ENCODE assay signal across 14 cellular contexts in the genomic region with DNA sequence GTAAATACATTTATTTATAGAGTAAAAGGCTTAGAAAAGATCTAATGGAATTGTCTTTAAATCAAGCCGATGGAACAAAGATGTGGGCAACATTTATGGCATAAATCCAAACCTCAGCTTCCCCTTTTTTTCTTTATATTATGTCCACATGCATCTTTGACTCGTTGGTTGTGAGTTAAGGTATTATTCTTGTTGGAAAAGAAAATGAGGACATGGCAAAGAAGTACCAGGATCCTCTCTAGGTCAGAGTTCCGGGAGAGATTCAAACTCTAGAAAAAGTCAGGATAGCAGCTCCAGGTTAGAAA. TPM values are rescaled to one million over a fixed set of nuclear protein-coding genes. Genes with fewer than 3 reads are reported as not detected.
DNase-seq lines count a peak whose midpoint lies in the region; ATAC-seq and TF ChIP-seq lines count a peak whose summit lies in the region.
"Had no signal": no experiment of that assay in that cellular context is flagged by ENCODE, and none has a peak within 500 bp of the region (broad histone marks: within the 10 kb centered on the region; RNA-seq: fewer than 3 reads in every experiment).

No MANE protein-coding gene starts in this region.

- H3K9me3 Mint-ChIP-seq in endodermal cell, result no peaks in the 10 kb centered on the region
- no peaks in the 10 kb centered on the region for H3K9me3 Mint-ChIP-seq in activated CD8-positive, alpha-beta T cell treated with anti-CD3 and anti-CD28 coated beads, Interleukin-2, amount 10 ng/mL, durations not matched to agents 7 days and 5 days (ENCODE audit: insufficient read depth)
- no peaks in the 10 kb centered on the region for H3K9me3 Mint-ChIP-seq in activated CD8-positive, alpha-beta memory T cell treated with anti-CD3 and anti-CD28 coated beads, Interleukin-2, amount 10 ng/mL, durations not matched to agents 7 days and 5 days (ENCODE audit: low read depth)
- H3K9me3 Mint-ChIP-seq: CD4-positive, alpha-beta T cell; T-helper 2 cell treated with Interferon-gamma antibody and Interleukin-4, amounts not matched to agents 5 μg/mL and 100 μg/mL, for 36 hours had no signal

- TF ChIP-seq CTCF in endodermal cell (conservative IDR thresholded peaks at IDR 0.05), result no peak
- TF ChIP-seq CTCF in osteoblast (IDR thresholded peaks at IDR 0.05; ENCODE audit: extremely low read depth, low read depth, low read length), result no peak

- H3K27me3 Mint-ChIP-seq in endodermal cell (ENCODE audit: insufficient read depth), result peaks cover 5% of the 10 kb centered on the region
- H3K27me3 Mint-ChIP-seq in activated CD8-positive, alpha-beta T cell treated with anti-CD3 and anti-CD28 coated beads, Interleukin-2, amount 10 ng/mL, durations not matched to agents 7 days and 5 days (ENCODE audit: low read depth), result peaks cover 23% of the 10 kb centered on the region
- peaks cover 21% of the 10 kb centered on the region for H3K27me3 Mint-ChIP-seq in activated CD8-positive, alpha-beta memory T cell treated with anti-CD3 and anti-CD28 coated beads, Interleukin-2, amount 10 ng/mL, durations not matched to agents 7 days and 5 days

- H3K4me3 ChIP-seq in endodermal cell (ENCODE audit: low read length) (peak overlapping the region; percentile 84), osteoblast (ENCODE audit: insufficient read depth, low read length) (peak overlapping the region; percentile 81)

- ATAC-seq in activated CD8-positive, alpha-beta T cell treated with anti-CD3 and anti-CD28 coated beads, Interleukin-2, amount 10 ng/mL, durations not matched to agents 7 days and 5 days, result no peak
- ATAC-seq in activated CD8-positive, alpha-beta memory T cell treated with anti-CD3 and anti-CD28 coated beads, Interleukin-2, amount 10 ng/mL, durations not matched to agents 7 days and 5 days, result no peak

- H3K27ac Mint-ChIP-seq in endodermal cell, result no peak overlapping the region
- H3K27ac Mint-ChIP-seq in activated CD8-positive, alpha-beta T cell treated with anti-CD3 and anti-CD28 coated beads, Interleukin-2, amount 10 ng/mL, durations not matched to agents 7 days and 5 days, result no peak overlapping the region
- H3K27ac Mint-ChIP-seq in activated CD8-positive, alpha-beta memory T cell treated with anti-CD3 and anti-CD28 coated beads, Interleukin-2, amount 10 ng/mL, durations not matched to agents 7 days and 5 days, result no peak overlapping the region
- H3K27ac Mint-ChIP-seq: activated naive CD8-positive, alpha-beta T cell; CD4-positive, alpha-beta T cell; T-helper 2 cell treated with Interferon-gamma antibody and Interleukin-4, amounts not matched to agents 5 μg/mL and 100 μg/mL, for 36 hours had no signal

- no peaks in the 10 kb centered on the region for H3K36me3 Mint-ChIP-seq in endodermal cell (ENCODE audit: low read depth)
- no peaks in the 10 kb centered on the region for H3K36me3 Mint-ChIP-seq in activated CD8-positive, alpha-beta T cell treated with anti-CD3 and anti-CD28 coated beads, Interleukin-2, amount 10 ng/mL, durations not matched to agents 7 days and 5 days (ENCODE audit: low read depth)
- H3K36me3 Mint-ChIP-seq in activated CD8-positive, alpha-beta memory T cell treated with anti-CD3 and anti-CD28 coated beads, Interleukin-2, amount 10 ng/mL, durations not matched to agents 7 days and 5 days, result no peaks in the 10 kb centered on the region
- H3K36me3 Mint-ChIP-seq: activated naive CD8-positive, alpha-beta T cell had no signal

- H3K9me3 ChIP-seq in ES-I3 (ENCODE audit: control insufficient read depth, insufficient read depth, low read length) (no peaks in the 10 kb centered on the region), endodermal cell (ENCODE audit: control insufficient read depth, low read length) (no peaks in the 10 kb centered on the region), osteoblast (ENCODE audit: low read depth, low read length) (no peaks in the 10 kb centered on the region)

- CTCF ChIA-PET in activated CD8-positive, alpha-beta T cell treated with anti-CD3 and anti-CD28 coated beads, Interleukin-2, amount 10 ng/mL, durations not matched to agents 7 days and 5 days (lab: Charles Lee), result interaction anchor here (0.8 to 1.7 kb wide), 5 partner anchors 13 to 212 kb away, joined by 3 to 10 read pairs (median 3); no protein-coding TSS in a partner anchor
- CTCF ChIA-PET in activated CD8-positive, alpha-beta memory T cell treated with anti-CD3 and anti-CD28 coated beads, Interleukin-2, amount 10 ng/mL, durations not matched to agents 7 days and 5 days (lab: Charles Lee), result interaction anchor here (1.5 to 1.6 kb wide), 2 partner anchors 11 to 103 kb away, joined by 4 read pairs; no protein-coding TSS in a partner anchor

- H3K36me3 ChIP-seq in ES-I3 (ENCODE audit: insufficient read depth, low read length) (no peaks in the 10 kb centered on the region), endodermal cell (ENCODE audit: control insufficient read depth, insufficient read depth, low read length) (no peaks in the 10 kb centered on the region), osteoblast (ENCODE audit: insufficient read depth, low read length) (no peaks in the 10 kb centered on the region)

- POLR2A ChIA-PET in activated CD8-positive, alpha-beta T cell treated with anti-CD3 and anti-CD28 coated beads, Interleukin-2, amount 10 ng/mL, durations not matched to agents 7 days and 5 days (lab: Charles Lee), result no interaction called here

- H3K4me1 ChIP-seq in ES-I3 (ENCODE audit: insufficient read depth, low read length) (no peaks in the 10 kb centered on the region), endodermal cell (ENCODE audit: control insufficient read depth, insufficient read depth, low read length) (no peaks in the 10 kb centered on the region), osteoblast (ENCODE audit: insufficient read depth, low read length) (no peaks in the 10 kb centered on the region)

- H3K4me1 Mint-ChIP-seq in endodermal cell, result peaks cover 3% of the 10 kb centered on the region
- H3K4me1 Mint-ChIP-seq in activated CD8-positive, alpha-beta T cell treated with anti-CD3 and anti-CD28 coated beads, Interleukin-2, amount 10 ng/mL, durations not matched to agents 7 days and 5 days (ENCODE audit: low read depth), result no peaks in the 10 kb centered on the region
- peaks cover 1% of the 10 kb centered on the region for H3K4me1 Mint-ChIP-seq in activated CD8-positive, alpha-beta memory T cell treated with anti-CD3 and anti-CD28 coated beads, Interleukin-2, amount 10 ng/mL, durations not matched to agents 7 days and 5 days

- H3K27ac ChIP-seq in endodermal cell (ENCODE audit: low read depth, low read length) (no peak overlapping the region), osteoblast (ENCODE audit: low read depth, low read length) (no peak overlapping the region)

- peak overlapping the region; percentile 72 for H3K4me3 Mint-ChIP-seq in endodermal cell
- H3K4me3 Mint-ChIP-seq in activated CD8-positive, alpha-beta T cell treated with anti-CD3 and anti-CD28 coated beads, Interleukin-2, amount 10 ng/mL, durations not matched to agents 7 days and 5 days, result no peak overlapping the region
- no peak overlapping the region for H3K4me3 Mint-ChIP-seq in activated CD8-positive, alpha-beta memory T cell treated with anti-CD3 and anti-CD28 coated beads, Interleukin-2, amount 10 ng/mL, durations not matched to agents 7 days and 5 days
- H3K4me3 Mint-ChIP-seq: activated naive CD8-positive, alpha-beta T cell; CD4-positive, alpha-beta T cell; T-helper 2 cell treated with Interferon-gamma antibody and Interleukin-4, amounts not matched to agents 5 μg/mL and 100 μg/mL, for 36 hours had no signal

- no peaks in the 10 kb centered on the region for H3K79me2 ChIP-seq in osteoblast (ENCODE audit: insufficient read depth, low read length)

- H3K27me3 ChIP-seq in endodermal cell (ENCODE audit: control insufficient read depth, insufficient read depth, low read length, poor library complexity, severe bottlenecking), result no peaks in the 10 kb centered on the region
- H3K27me3 ChIP-seq in osteoblast (ENCODE audit: insufficient read depth, low read length), result no peaks in the 10 kb centered on the region

- DNase-seq in NOMO-1 (lab: John Stamatoyannopoulos, UW; ENCODE audit: unreplicated experiment in 2 of 2) (peak; percentile 17 to 74), endodermal cell (no peak), osteoblast (ENCODE audit: insufficient read length, low spot score, missing footprints) (no peak), amygdala (lab: John Stamatoyannopoulos, UW) (no peak)
- no peak for DNase-seq in activated CD4-positive, alpha-beta T cell treated with anti-CD3 and anti-CD28 coated beads, Interleukin-2, amount 50 U/mL, for 4 hours
- no peak for DNase-seq in activated CD8-positive, alpha-beta T cell treated with anti-CD3 and anti-CD28 coated beads, Interleukin-2, amount 10 ng/mL, durations not matched to agents 7 days and 5 days
- DNase-seq in activated CD8-positive, alpha-beta memory T cell treated with anti-CD3 and anti-CD28 coated beads, Interleukin-2, amount 10 ng/mL, durations not matched to agents 7 days and 5 days, result no peak
- DNase-seq: CD4-positive, alpha-beta T cell; effector CD8-positive, alpha-beta T cell; NCI-H187 treated with DMSO at 0.1 percent for 48 hours had no signal

- H3K4me2 ChIP-seq in osteoblast (ENCODE audit: insufficient read depth, low read length), result peak overlapping the region; percentile 79

- peak overlapping the region; percentile 47; the same call in 1 of the 2 replicates for H3K9ac ChIP-seq in ES-I3 (ENCODE audit: low read depth, low read length)
- H3K9ac ChIP-seq in endodermal cell (ENCODE audit: extremely low read depth, low read length, poor library complexity, severe bottlenecking), result no peak overlapping the region

- H4K20me1 ChIP-seq in osteoblast (ENCODE audit: insufficient read depth, low read length), result no peaks in the 10 kb centered on the region

- WGBS in endodermal cell (ENCODE audit: insufficient coverage in 1 of 2, insufficient read length in 1 of 2), 2 experiments, result 76 to 93% methylated on average over 1 to 3 of the region's 3 CpGs

- peak overlapping the region; percentile 98 for H2AFZ ChIP-seq in osteoblast (ENCODE audit: low read length)

RNA-seq across cellular contexts. Expression of a gene that starts 0.5 kb away (rescaled TPM):
- total RNA-seq in endodermal cell (1 to 10 TPM; 4.7 to 9.2 TPM), osteoblast (5.9 and 6.5 TPM in 2 replicates)
- 5.8 TPM for polyA plus RNA-seq in endodermal cell (2013, experiment 1 of 2)
- polyA plus RNA-seq in endodermal cell (2013, experiment 2 of 2), result 5.3 TPM
- not detected for total RNA-seq in activated CD8-positive, alpha-beta T cell treated with anti-CD3 and anti-CD28 coated beads, Interleukin-2, amount 10 ng/mL, durations not matched to agents 7 days and 5 days
- not detected for total RNA-seq in activated CD8-positive, alpha-beta memory T cell treated with anti-CD3 and anti-CD28 coated beads, Interleukin-2, amount 10 ng/mL, durations not matched to agents 7 days and 5 days
- total RNA-seq: CD4-positive, alpha-beta T cell had no signal

RNA-seq across cellular contexts. Expression of a gene that starts 38.7 kb away (rescaled TPM):
- 100 to 1,000 TPM; 120 to 122 TPM for total RNA-seq in endodermal cell
- 94.7 TPM for polyA plus RNA-seq in endodermal cell (2013, experiment 1 of 2)
- 80.4 TPM for polyA plus RNA-seq in endodermal cell (2013, experiment 2 of 2)
- 47.1 and 51.0 TPM in 2 replicates for total RNA-seq in osteoblast
- 10 to 100 TPM; 72.3 to 76.3 TPM for total RNA-seq in activated CD8-positive, alpha-beta T cell treated with anti-CD3 and anti-CD28 coated beads, Interleukin-2, amount 10 ng/mL, durations not matched to agents 7 days and 5 days
- 10 to 100 TPM; 74.1 to 86.7 TPM for total RNA-seq in activated CD8-positive, alpha-beta memory T cell treated with anti-CD3 and anti-CD28 coated beads, Interleukin-2, amount 10 ng/mL, durations not matched to agents 7 days and 5 days

RNA-seq across cellular contexts. Expression of a gene that starts 39.2 kb away (rescaled TPM):
- total RNA-seq in endodermal cell, result 10 to 100 TPM; 58.0 to 74.6 TPM
- polyA plus RNA-seq in endodermal cell (2013, experiment 1 of 2), result 84.5 TPM
- 92.9 TPM for polyA plus RNA-seq in endodermal cell (2013, experiment 2 of 2)
- 5.3 and 7.2 TPM in 2 replicates for total RNA-seq in osteoblast
- 10 to 100 TPM; 70.1 to 72.0 TPM for total RNA-seq in activated CD8-positive, alpha-beta T cell treated with anti-CD3 and anti-CD28 coated beads, Interleukin-2, amount 10 ng/mL, durations not matched to agents 7 days and 5 days
- 10 to 100 TPM; 61.7 to 64.3 TPM for total RNA-seq in activated CD8-positive, alpha-beta memory T cell treated with anti-CD3 and anti-CD28 coated beads, Interleukin-2, amount 10 ng/mL, durations not matched to agents 7 days and 5 days
- total RNA-seq: CD4-positive, alpha-beta T cell had no signal

RNA-seq across cellular contexts. Expression of a gene that starts 55.9 kb away (rescaled TPM):
- total RNA-seq in endodermal cell, result 1 to 10 TPM in 1 of 2 donors, under 1 TPM in 1; 0.49 to 2.2 TPM
- polyA plus RNA-seq in endodermal cell (2013, experiment 1 of 2), result 0.39 TPM
- polyA plus RNA-seq in endodermal cell (2013, experiment 2 of 2), result 0.62 TPM
- total RNA-seq in osteoblast, result not detected in 2 replicates
- total RNA-seq in activated CD8-positive, alpha-beta T cell treated with anti-CD3 and anti-CD28 coated beads, Interleukin-2, amount 10 ng/mL, durations not matched to agents 7 days and 5 days, result not detected
- not detected for total RNA-seq in activated CD8-positive, alpha-beta memory T cell treated with anti-CD3 and anti-CD28 coated beads, Interleukin-2, amount 10 ng/mL, durations not matched to agents 7 days and 5 days
- total RNA-seq: CD4-positive, alpha-beta T cell had no signal
- polyA plus RNA-seq: small intestine had no signal

Comparison
In these comparisons a context has a peak if more than half of its experiments do, and no peak if none do; other contexts are left out.
1. DNase-seq: peak in NOMO-1 (2 of 2); none in endodermal cell (single experiment), osteoblast (single experiment), activated CD4-positive, alpha-beta T cell treated with anti-CD3 and anti-CD28 coated beads, Interleukin-2, amount 50 U/mL, for 4 hours (0 of 2), activated CD8-positive, alpha-beta T cell treated with anti-CD3 and anti-CD28 coated beads, Interleukin-2, amount 10 ng/mL, durations not matched to agents 7 days and 5 days (single experiment), amygdala (0 of 56) and activated CD8-positive, alpha-beta memory T cell treated with anti-CD3 and anti-CD28 coated beads, Interleukin-2, amount 10 ng/mL, durations not matched to agents 7 days and 5 days (single experiment).